ENCODE assay signal across 13 cellular contexts in the genomic region with DNA sequence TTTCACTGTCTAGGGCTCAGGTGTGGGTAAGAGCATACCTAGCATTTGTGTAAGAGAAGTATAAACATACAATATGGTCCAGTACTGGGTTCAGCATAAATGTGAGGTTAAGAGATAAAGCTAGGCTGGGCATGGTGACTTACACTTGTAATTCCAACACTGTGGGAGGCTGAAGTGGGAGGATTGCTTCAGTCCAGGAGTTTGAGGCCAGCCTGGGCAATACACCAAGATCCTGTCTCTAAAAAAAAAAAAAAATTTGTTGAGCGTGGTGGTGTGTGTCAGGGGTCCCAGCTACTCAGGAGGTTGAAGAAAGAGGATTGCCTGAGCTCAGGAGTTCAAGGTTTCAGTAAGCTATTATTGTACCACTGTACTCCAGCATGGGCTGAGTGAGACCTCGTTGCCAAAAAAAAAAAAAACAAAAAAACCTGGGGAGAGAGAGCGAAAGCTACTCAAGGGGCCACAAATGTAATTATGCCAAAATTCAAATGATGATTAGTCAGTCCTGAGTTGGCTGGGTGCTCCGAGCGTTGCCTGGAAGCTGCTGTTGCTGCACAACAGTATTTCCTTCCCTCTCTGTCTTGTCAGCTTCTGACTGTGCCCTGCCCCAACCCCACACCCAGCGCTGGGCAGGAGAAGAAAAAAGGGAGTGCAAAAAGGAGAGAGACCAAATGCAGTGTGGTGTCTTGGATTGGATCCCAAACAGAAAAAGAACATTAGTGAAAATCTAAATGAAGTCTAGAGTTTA. TPM values are rescaled to one million over a fixed set of nuclear protein-coding genes. Genes with fewer than 3 reads are reported as not detected.
DNase-seq lines count a peak whose midpoint lies in the region; FAIRE-seq and TF ChIP-seq lines count a peak whose summit lies in the region.
"Had no signal": no experiment of that assay in that cellular context is flagged by ENCODE, and none has a peak within 500 bp of the region (broad histone marks: within the 10 kb centered on the region; RNA-seq: fewer than 3 reads in every experiment).

No MANE protein-coding gene starts in this region.

- intact Hi-C loops in mammary epithelial cell (cut with micrococcal nuclease): no loop called here
- intact Hi-C loops in Caco-2 (cut with micrococcal nuclease; ENCODE audit: unreplicated experiment): no loop called here

- H3K4me1 ChIP-seq in mammary epithelial cell (ENCODE audit: insufficient read depth, low read length) (peaks cover 11% of the 10 kb centered on the region), keratinocyte (ENCODE audit: control insufficient read depth, extremely low read depth, insufficient read depth, low read length) (peaks cover 28% of the 10 kb centered on the region), Caco-2 (no peaks in the 10 kb centered on the region)

- H3K27ac Mint-ChIP-seq in Caco-2 (ENCODE audit: unreplicated experiment): no peak overlapping the region
- H3K27ac Mint-ChIP-seq: activated CD4-positive, alpha-beta T cell treated with anti-CD3 and anti-CD28 coated beads for 36 hours had no signal

- H3K4me3 ChIP-seq in mammary epithelial cell (replicated peaks in 1 of 3; ENCODE audit: insufficient read depth in 1 of 3, low read depth in 2 of 3, low read length in 3 of 3) (no peak overlapping the region), keratinocyte (ENCODE audit: control insufficient read depth in 2 of 3, extremely low read depth in 1 of 3, insufficient read depth in 2 of 3, low read depth in 1 of 3, low read length in 3 of 3) (no peak overlapping the region), Caco-2 (ENCODE audit: low read depth, low read length) (no peak overlapping the region)

- H3K27me3 ChIP-seq in mammary epithelial cell (ENCODE audit: insufficient read depth, low read length) (no peaks in the 10 kb centered on the region), keratinocyte (ENCODE audit: control insufficient read depth, extremely low read depth, insufficient read depth, low read length) (no peaks in the 10 kb centered on the region), Caco-2 (replicated peaks; ENCODE audit: control insufficient read depth, insufficient read depth, low read length) (no peaks in the 10 kb centered on the region)

- CTCF ChIA-PET in mammary epithelial cell (lab: Charles Lee; ENCODE audit: low non-redundant PET): no interaction called here
- CTCF ChIA-PET in Caco-2 (lab: Charles Lee): interaction anchor here (0.5 kb wide), 1 partner anchor 68 kb away, joined by 3 read pairs; no protein-coding TSS in a partner anchor

- FAIRE-seq in keratinocyte (lab: Jason Lieb, UNC): peak; percentile 36

- H3K36me3 Mint-ChIP-seq in Caco-2 (ENCODE audit: insufficient read depth, unreplicated experiment): peaks cover 20% of the 10 kb centered on the region

- no peaks in the 10 kb centered on the region for H3K9me1 ChIP-seq in keratinocyte (ENCODE audit: control insufficient read depth, extremely low read depth, insufficient read depth, low read length)

- BruUV-seq in mammary epithelial cell (replicated peaks; lab: Mats Ljungman, UMichigan) (no TSS peak), Caco-2 (replicated peaks; lab: Mats Ljungman, UMichigan) (no TSS peak)

- no peak overlapping the region for H3K9ac ChIP-seq in mammary epithelial cell (ENCODE audit: insufficient read depth, low read length)
- peak overlapping the region; percentile 36 for H3K9ac ChIP-seq in keratinocyte (ENCODE audit: control insufficient read depth, extremely low read depth, insufficient read depth, low read length)

- dilution Hi-C loops in mammary epithelial cell (cut with HindIII; ENCODE audit: low sequenced_read_pairs) (no loop called here), keratinocyte (cut with MboI; ENCODE audit: extremely low pct_ligation_motif_present, low sequenced_read_pairs) (no loop called here)

- H3K4me2 ChIP-seq in mammary epithelial cell (ENCODE audit: insufficient read depth, low read depth, low read length) (no peak overlapping the region), keratinocyte (ENCODE audit: control insufficient read depth, extremely low read depth, insufficient read depth, low read depth, low read length) (peak overlapping the region; percentile 54)

- no peaks in the 10 kb centered on the region for H3K27me3 Mint-ChIP-seq in Caco-2 (ENCODE audit: insufficient read depth, unreplicated experiment)
- H3K27me3 Mint-ChIP-seq: activated CD4-positive, alpha-beta T cell treated with anti-CD3 and anti-CD28 coated beads for 36 hours; CD8-positive, alpha-beta memory T cell had no signal

- TF ChIP-seq CTCF in mammary epithelial cell (conservative IDR thresholded peaks at IDR 0.05 in 1 of 2, IDR thresholded peaks at IDR 0.05 in 1 of 2; ENCODE audit: extremely low read depth in 1 of 2, insufficient read depth in 1 of 2, low read depth in 1 of 2, low read length in 2 of 2) (no peak), keratinocyte (optimal IDR thresholded peaks at IDR 0.05 in 1 of 3, IDR thresholded peaks at IDR 0.05 in 1 of 3, conservative IDR thresholded peaks at IDR 0.05 in 1 of 3; ENCODE audit: extremely low read depth in 1 of 3, insufficient read depth in 2 of 3, low read length in 3 of 3) (no peak), Caco-2 (IDR thresholded peaks at IDR 0.05; ENCODE audit: insufficient read depth in 1 of 2, low read depth in 1 of 2, low read length in 1 of 2, severe bottlenecking in 1 of 2, unreplicated experiment in 1 of 2) (no peak)

- in situ Hi-C loops in mammary epithelial cell (cut with MboI; ENCODE audit: low sequenced_read_pairs in 2 of 2): no loop called here

- H3K9me3 ChIP-seq in mammary epithelial cell (replicated peaks; ENCODE audit: insufficient read depth, low read length) (no peaks in the 10 kb centered on the region), keratinocyte (ENCODE audit: control insufficient read depth, low read depth, low read length) (no peaks in the 10 kb centered on the region), Caco-2 (no peaks in the 10 kb centered on the region)

- DNase-seq in AG08395 (ENCODE audit: low spot score) (peak; percentile 92), HS-5 (ENCODE audit: low read depth) (peak; percentile 77), mammary epithelial cell (no peak), keratinocyte (ENCODE audit: low read depth, low spot score) (peak; percentile 26), NCI-H2171 treated with DMSO at 0.1 percent for 48 hours (lab: John Stamatoyannopoulos, UW) (no peak), T-helper 2 cell (no peak), Caco-2 (no peak)
- DNase-seq in activated CD8-positive, alpha-beta memory T cell treated with anti-CD3 and anti-CD28 coated beads, Interleukin-2, amount 50 U/mL, for 4 hours: no peak
- DNase-seq: activated CD4-positive, alpha-beta T cell treated with anti-CD3 and anti-CD28 coated beads for 36 hours; activated naive CD4-positive, alpha-beta T cell; CD8-positive, alpha-beta memory T cell; NCI-H2227 treated with DMSO at 0.1 percent for 48 hours; stimulated activated CD4-positive, alpha-beta T cell treated with anti-CD3 and anti-CD28 coated beads, Interleukin-4, amount 100 ng/mL, for 4 hours had no signal

- H2AFZ ChIP-seq in mammary epithelial cell (ENCODE audit: low read depth, low read length) (no peak overlapping the region), keratinocyte (ENCODE audit: control insufficient read depth, low read length) (no peak overlapping the region)

- no peaks in the 10 kb centered on the region for H3K4me1 Mint-ChIP-seq in Caco-2 (ENCODE audit: low read depth, unreplicated experiment)

- H4K20me1 ChIP-seq in mammary epithelial cell (ENCODE audit: insufficient read depth, low read length): no peaks in the 10 kb centered on the region
- no peaks in the 10 kb centered on the region for H4K20me1 ChIP-seq in keratinocyte (ENCODE audit: control insufficient read depth, extremely low read depth, insufficient read depth, low read length)

- H3K79me2 ChIP-seq in mammary epithelial cell (ENCODE audit: insufficient read depth, low read length) (no peaks in the 10 kb centered on the region), keratinocyte (ENCODE audit: control insufficient read depth, insufficient read depth, low read length) (no peaks in the 10 kb centered on the region)

- no peaks in the 10 kb centered on the region for H3K9me3 Mint-ChIP-seq in Caco-2 (ENCODE audit: unreplicated experiment)
- H3K9me3 Mint-ChIP-seq: CD8-positive, alpha-beta memory T cell had no signal

- 65% methylated on average over 6 of the region's 6 CpGs for WGBS in mammary epithelial cell (ENCODE audit: low coverage, missing lambda C conversion rate)

- H3K27ac ChIP-seq in mammary epithelial cell (ENCODE audit: insufficient read depth, low read depth, low read length) (peak overlapping the region; percentile 30), keratinocyte (ENCODE audit: control insufficient read depth, insufficient read depth, low read length) (peak overlapping the region; percentile 82)

- H3K36me3 ChIP-seq in mammary epithelial cell (ENCODE audit: insufficient read depth, low read length): peaks cover 8% of the 10 kb centered on the region
- peaks cover 25 to 33% of the 10 kb centered on the region in 2 experiments for H3K36me3 ChIP-seq in keratinocyte (ENCODE audit: control insufficient read depth in 2 of 2, extremely low read depth in 1 of 2, insufficient read depth in 2 of 2, low read length in 2 of 2)
- no peaks in the 10 kb centered on the region for H3K36me3 ChIP-seq in Caco-2 (ENCODE audit: control insufficient read depth, insufficient read depth, low read length)

- H3K4me3 Mint-ChIP-seq in Caco-2 (ENCODE audit: unreplicated experiment): no peak overlapping the region
- H3K4me3 Mint-ChIP-seq: activated CD4-positive, alpha-beta T cell treated with anti-CD3 and anti-CD28 coated beads for 36 hours had no signal

- POLR2A ChIA-PET in Caco-2 (lab: Charles Lee): no interaction called here

RNA-seq across cellular contexts. Expression of a gene that starts 24.0 kb away (rescaled TPM):
- total RNA-seq in mammary epithelial cell: 10 to 100 TPM; 23.2 to 31.8 TPM
- polyA plus RNA-seq in mammary epithelial cell: 14.3 TPM
- polyA minus RNA-seq in mammary epithelial cell: 29.9 TPM
- polyA plus RNA-seq in keratinocyte: 23.8 to 27.8 TPM (median 24.6 TPM) in 3 replicates
- polyA plus RNA-seq in keratinocyte (2011; ENCODE audit: low read depth): 10.2 TPM
- 13.2 and 13.5 TPM in 2 replicates for polyA plus RNA-seq in keratinocyte (2011; cell fraction: cytosol; rRNA removed)
- polyA plus RNA-seq in keratinocyte (2011; cell fraction: nucleus; rRNA removed): 65.7 and 66.0 TPM in 2 replicates
- polyA plus RNA-seq in keratinocyte (2012; ENCODE audit: low replicate concordance): 12.7 and 27.8 TPM in 2 replicates
- polyA minus RNA-seq in keratinocyte: 25.1 to 29.4 TPM (median 25.7 TPM) in 3 replicates
- 12.5 TPM for polyA minus RNA-seq in keratinocyte (2011; cell fraction: cytosol; rRNA and poly(A)+ RNA removed)
- 28.8 and 46.5 TPM in 2 replicates for polyA minus RNA-seq in keratinocyte (2011; cell fraction: nucleus; rRNA and poly(A)+ RNA removed)
- total RNA-seq in Caco-2 (2022): 40.0 and 40.8 TPM in 2 replicates

RNA-seq across cellular contexts. Expression of a gene that starts 42.7 kb away (rescaled TPM):
- total RNA-seq in mammary epithelial cell (10 to 100 TPM; 13.2 to 13.3 TPM), Caco-2 (2022) (30.6 and 32.3 TPM in 2 replicates)
- polyA plus RNA-seq in mammary epithelial cell (44.3 TPM), keratinocyte (39.8 to 48.7 TPM (median 45.6 TPM) in 3 replicates)
- polyA minus RNA-seq in mammary epithelial cell (14.6 TPM), keratinocyte (11.9 to 17.9 TPM (median 16.9 TPM) in 3 replicates)
- polyA plus RNA-seq in keratinocyte (2011; ENCODE audit: low read depth): 7.3 TPM
- polyA plus RNA-seq in keratinocyte (2011; cell fraction: cytosol; rRNA removed): 60.0 and 65.8 TPM in 2 replicates
- 20.6 TPM in 2 replicates for polyA plus RNA-seq in keratinocyte (2011; cell fraction: nucleus; rRNA removed)
- polyA plus RNA-seq in keratinocyte (2012; ENCODE audit: low replicate concordance): 32.4 and 39.4 TPM in 2 replicates
- polyA minus RNA-seq in keratinocyte (2011; cell fraction: cytosol; rRNA and poly(A)+ RNA removed): 13.4 TPM
- 3.3 and 4.0 TPM in 2 replicates for polyA minus RNA-seq in keratinocyte (2011; cell fraction: nucleus; rRNA and poly(A)+ RNA removed)

Comparison
In these comparisons a context has a peak if more than half of its experiments do, and no peak if none do; other contexts are left out.
1. DNase-seq: peak in AG08395 (single experiment), HS-5 (single experiment) and keratinocyte (single experiment); none in mammary epithelial cell (single experiment), activated CD8-positive, alpha-beta memory T cell treated with anti-CD3 and anti-CD28 coated beads, Interleukin-2, amount 50 U/mL, for 4 hours (single experiment), NCI-H2171 treated with DMSO at 0.1 percent for 48 hours (single experiment), T-helper 2 cell (0 of 5) and Caco-2 (0 of 2).